24 cellular contexts compared by ENCODE assay signal in the genomic region with DNA sequence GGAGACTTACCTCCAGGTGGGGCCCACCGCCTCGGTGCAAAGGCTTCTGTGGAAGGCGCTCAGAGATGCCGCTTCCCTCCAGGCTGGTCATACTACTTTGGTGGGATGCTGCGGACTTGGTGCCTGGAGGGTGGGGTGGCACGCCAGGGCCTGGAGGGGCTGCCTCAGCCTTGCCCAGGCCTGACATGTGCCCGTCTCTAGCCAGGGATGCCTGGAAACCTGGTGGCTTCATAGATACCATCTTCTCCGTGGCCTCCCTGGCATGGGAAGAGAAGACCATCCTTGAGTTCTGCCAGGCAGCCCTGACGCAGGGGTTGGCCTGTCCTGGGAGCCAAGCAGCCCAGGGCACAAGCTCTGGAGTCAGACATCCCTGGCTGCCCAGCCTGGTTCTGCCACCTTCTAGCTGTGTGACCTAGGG. TPM values are rescaled to one million over a fixed set of nuclear protein-coding genes. Genes with fewer than 3 reads are reported as not detected.
DNase-seq lines count a peak whose midpoint lies in the region; ATAC-seq, FAIRE-seq and TF ChIP-seq lines count a peak whose summit lies in the region.
"Had no signal": no experiment of that assay in that cellular context is flagged by ENCODE, and none has a peak within 500 bp of the region (broad histone marks: within the 10 kb centered on the region; RNA-seq: fewer than 3 reads in every experiment).

No MANE protein-coding gene starts in this region.

- H4K8ac ChIP-seq in neuronal stem cell (ENCODE audit: low read depth, low read length), result peak overlapping the region; percentile 49

- no peaks in the 10 kb centered on the region for H3K9me3 Mint-ChIP-seq in activated CD4-positive, alpha-beta T cell treated with anti-CD3 and anti-CD28 coated beads, Interleukin-2, amount 10 ng/mL, durations not matched to agents 24 days and 14 days
- H3K9me3 Mint-ChIP-seq: type B pancreatic cell had no signal

- ATAC-seq in K562 (no peak), GM21786 (IDR thresholded peaks at IDR 0.05; ENCODE audit: unreplicated experiment) (no peak), SK-N-SH treated with all-trans-retinoic acid at 6 μM for 48 hours (no peak)
- ATAC-seq: activated CD4-positive, CD25-positive, alpha-beta regulatory T cell treated with anti-CD3 and anti-CD28 coated beads, Interleukin-2, amount 50 U/mL, for 24 hours; activated CD8-positive, alpha-beta memory T cell treated with anti-CD3 and anti-CD28 coated beads, Interleukin-2, amount 10 ng/mL, durations not matched to agents 7 days and 5 days; foreskin keratinocyte had no signal

- no peaks in the 10 kb centered on the region for H3K27me3 ChIP-seq in K562 (ENCODE audit: control insufficient read depth in 2 of 2, insufficient read depth in 2 of 2, low read length in 2 of 2)
- H3K27me3 ChIP-seq in neuronal stem cell (ENCODE audit: control insufficient read depth in 3 of 3, insufficient read depth in 3 of 3, low read depth in 1 of 3, low read length in 3 of 3), result no peaks in the 10 kb centered on the region
- H3K27me3 ChIP-seq: foreskin keratinocyte, stomach had no signal

- H2BK5ac ChIP-seq in neuronal stem cell (ENCODE audit: low read length), result no peak overlapping the region

- H3K9me3 ChIP-seq in HEK293 (ENCODE audit: control insufficient read depth, insufficient read depth, low read depth, low read length) (no peaks in the 10 kb centered on the region), K562 (replicated peaks; ENCODE audit: control insufficient read depth, insufficient read depth, low read depth, low read length) (no peaks in the 10 kb centered on the region), neuronal stem cell (replicated peaks in 1 of 2; ENCODE audit: control insufficient read depth in 2 of 2, insufficient read depth in 1 of 2, low read depth in 1 of 2, low read length in 2 of 2) (no peaks in the 10 kb centered on the region)
- H3K9me3 ChIP-seq: stomach had no signal

- H3K4me1 ChIP-seq in HEK293 (ENCODE audit: control insufficient read depth, insufficient read depth, low read length) (no peaks in the 10 kb centered on the region), K562 (replicated peaks in 1 of 2; ENCODE audit: control insufficient read depth in 2 of 2, insufficient read depth in 2 of 2, low read length in 2 of 2) (no peaks in the 10 kb centered on the region), neuronal stem cell (ENCODE audit: control insufficient read depth in 2 of 2, insufficient read depth in 1 of 2, low read depth in 1 of 2, low read length in 2 of 2) (no peaks in the 10 kb centered on the region)
- H3K4me1 ChIP-seq: foreskin keratinocyte, stomach had no signal

- H3K18ac ChIP-seq in neuronal stem cell (ENCODE audit: low read length), result no peak overlapping the region

- H3K27ac Mint-ChIP-seq in activated CD4-positive, alpha-beta T cell treated with anti-CD3 and anti-CD28 coated beads, Interleukin-2, amount 10 ng/mL, durations not matched to agents 24 days and 14 days, result peak overlapping the region; percentile 45
- H3K27ac Mint-ChIP-seq: type B pancreatic cell had no signal

- no peak overlapping the region for H2BK12ac ChIP-seq in neuronal stem cell (ENCODE audit: low read length)

- H3K4me2 ChIP-seq in K562 (ENCODE audit: insufficient read depth, low read length) (no peak overlapping the region), neuronal stem cell (ENCODE audit: insufficient read depth, low read length, poor library complexity, severe bottlenecking) (no peak overlapping the region)

- H3K27me3 Mint-ChIP-seq in activated CD4-positive, alpha-beta T cell treated with anti-CD3 and anti-CD28 coated beads, Interleukin-2, amount 10 ng/mL, durations not matched to agents 24 days and 14 days, result no peaks in the 10 kb centered on the region
- H3K27me3 Mint-ChIP-seq: activated CD8-positive, alpha-beta memory T cell treated with anti-CD3 and anti-CD28 coated beads, Interleukin-2, amount 10 ng/mL, durations not matched to agents 7 days and 5 days; type B pancreatic cell had no signal

- H3K36me3 ChIP-seq in HEK293 (ENCODE audit: control insufficient read depth in 2 of 2, insufficient read depth in 1 of 2, low read length in 2 of 2) (peaks cover 0 to 14% of the 10 kb centered on the region in 2 experiments; a peak in 1 of 3 replicates), K562 (ENCODE audit: control insufficient read depth, insufficient read depth, low read length) (peaks cover 16% of the 10 kb centered on the region; the same call in 2 of the 3 replicates), neuronal stem cell (replicated peaks in 1 of 2; ENCODE audit: control insufficient read depth in 2 of 2, insufficient read depth in 2 of 2, low read length in 2 of 2) (peaks cover 24 to 82% of the 10 kb centered on the region in 2 donors)

- no peak overlapping the region for H3K9ac ChIP-seq in K562 (ENCODE audit: insufficient read depth in 1 of 2, low read depth in 2 of 2, low read length in 2 of 2)
- peak overlapping the region; percentile 14 for H3K9ac ChIP-seq in neuronal stem cell (ENCODE audit: low read depth, low read length, poor library complexity)

- no peaks in the 10 kb centered on the region for H4K20me1 ChIP-seq in K562 (replicated peaks; ENCODE audit: control insufficient read depth, insufficient read depth, low read length)

- no peaks in the 10 kb centered on the region for H3K79me1 ChIP-seq in neuronal stem cell (ENCODE audit: low read depth, low read length)

- no peaks in the 10 kb centered on the region for H3K9me1 ChIP-seq in K562 (ENCODE audit: control insufficient read depth, insufficient read depth, low read length)

- TF ChIP-seq CTCF in HEK293 (tag by site-specific recombination; IDR thresholded peaks at IDR 0.05) (no peak), K562 (IDR thresholded peaks at IDR 0.05 in 2 of 3, conservative IDR thresholded peaks at IDR 0.05 in 1 of 3; ENCODE audit: insufficient read depth in 2 of 3, low read depth in 1 of 3, low read length in 3 of 3) (no peak)

- H3K4ac ChIP-seq in neuronal stem cell (ENCODE audit: low read length), result no peak overlapping the region

- no peak overlapping the region for H3K27ac ChIP-seq in HEK293 (ENCODE audit: extremely low read depth, low read depth, low read length)
- H3K27ac ChIP-seq in K562 (ENCODE audit: extremely low read depth, low read depth, low read length), result no peak overlapping the region
- no peak overlapping the region for H3K27ac ChIP-seq in neuronal stem cell (replicated peaks; ENCODE audit: low read length)
- H3K27ac ChIP-seq: foreskin keratinocyte, stomach had no signal

- H3K14ac ChIP-seq in neuronal stem cell (ENCODE audit: low read length), result no peak overlapping the region

- DNase-seq in activated CD4-positive, alpha-beta T cell treated with anti-CD3 and anti-CD28 coated beads, Interleukin-2, amount 10 ng/mL, durations not matched to agents 24 days and 14 days, result no peak
- no peak for DNase-seq in activated CD4-positive, alpha-beta T cell treated with anti-CD3 and anti-CD28 coated beads for 48 hours
- DNase-seq in K562 (ENCODE audit: extremely low read depth in 1 of 4, low spot score in 3 of 4) (no peak), neuronal stem cell (ENCODE audit: low spot score) (no peak), iPS-NIHi7 (ENCODE audit: extremely low spot score) (no peak)
- DNase-seq: 8988T; activated CD8-positive, alpha-beta memory T cell treated with anti-CD3 and anti-CD28 coated beads, Interleukin-2, amount 10 ng/mL, durations not matched to agents 7 days and 5 days; effector CD4-positive, alpha-beta T cell; foreskin keratinocyte; NCI-H1105; NCI-H2029; occipital lobe; OCI-M1; retina; stimulated activated CD4-positive, alpha-beta T cell treated with anti-CD3 and anti-CD28 coated beads, Interleukin-4, amount 100 ng/mL, for 24 hours; stomach had no signal

- no peaks in the 10 kb centered on the region for H3K79me2 ChIP-seq in K562 (ENCODE audit: control insufficient read depth, insufficient read depth, low read length)

- no TSS peak for BruUV-seq in K562 (replicated peaks; lab: Mats Ljungman, UMichigan)

- TF ChIP-seq POLR2A in K562 (conservative IDR thresholded peaks at IDR 0.05), result no peak

- POLR2A ChIA-PET in HEK293 (lab: Yijun Ruan, JAX) (no interaction called here), K562 (lab: Yijun Ruan, JAX) (no interaction called here)

- H2AFZ ChIP-seq in K562 (ENCODE audit: low read depth, low read length) (no peak overlapping the region), neuronal stem cell (ENCODE audit: low read length) (no peak overlapping the region)

- H3K4me1 Mint-ChIP-seq in activated CD4-positive, alpha-beta T cell treated with anti-CD3 and anti-CD28 coated beads, Interleukin-2, amount 10 ng/mL, durations not matched to agents 24 days and 14 days, result peaks cover 33% of the 10 kb centered on the region

- in situ Hi-C loops in K562 (cut with MboI), result no loop called here

- no peak overlapping the region for H4K91ac ChIP-seq in neuronal stem cell (ENCODE audit: low read depth, low read length, poor library complexity)

- H3K4me3 Mint-ChIP-seq in activated CD4-positive, alpha-beta T cell treated with anti-CD3 and anti-CD28 coated beads, Interleukin-2, amount 10 ng/mL, durations not matched to agents 24 days and 14 days, result no peak overlapping the region
- H3K4me3 Mint-ChIP-seq: activated CD8-positive, alpha-beta memory T cell treated with anti-CD3 and anti-CD28 coated beads, Interleukin-2, amount 10 ng/mL, durations not matched to agents 7 days and 5 days; type B pancreatic cell had no signal

- no peak overlapping the region for H2BK15ac ChIP-seq in neuronal stem cell (ENCODE audit: low read length)

- peaks cover 66% of the 10 kb centered on the region for H3K36me3 Mint-ChIP-seq in activated CD4-positive, alpha-beta T cell treated with anti-CD3 and anti-CD28 coated beads, Interleukin-2, amount 10 ng/mL, durations not matched to agents 24 days and 14 days (ENCODE audit: low read depth)

- intact Hi-C loops in activated CD4-positive, alpha-beta T cell treated with anti-CD3 and anti-CD28 coated beads, Interleukin-2, amount 10 ng/mL, durations not matched to agents 24 days and 14 days (cut with micrococcal nuclease), result no loop called here
- intact Hi-C loops in K562 (cut with micrococcal nuclease), result no loop called here

- H2BK120ac ChIP-seq in neuronal stem cell (ENCODE audit: low read depth, low read length), result no peak overlapping the region

- H3K23ac ChIP-seq in neuronal stem cell (ENCODE audit: low read depth, low read length, poor library complexity), result no peak overlapping the region

- no peak for FAIRE-seq in K562 (lab: Jason Lieb, UNC)
- FAIRE-seq: H1, islet of Langerhans had no signal

- 73% methylated on average over 9 of the region's 9 CpGs for WGBS in K562 (ENCODE audit: insufficient coverage, low coverage, missing lambda C conversion rate)
- no CpG with 5 or more reads among the region's 9 CpGs for WGBS in neuronal stem cell (ENCODE audit: extremely low coverage in 2 of 2, insufficient read length in 2 of 2, insufficient replicate concordance in 1 of 2), 2 donors

- no peak for TF ChIP-seq EP300 in K562 (IDR thresholded peaks at IDR 0.05; ENCODE audit: low read length)

- no peak for TF ChIP-seq RAD21 in K562 (CRISPR knock-in tag; conservative IDR thresholded peaks at IDR 0.05 in 1 of 2, IDR thresholded peaks at IDR 0.05 in 1 of 2)

- no peak overlapping the region for H3K4me3 ChIP-seq in HEK293 (ENCODE audit: low read depth, low read length)
- no peak overlapping the region for H3K4me3 ChIP-seq in K562
- no peak overlapping the region for H3K4me3 ChIP-seq in neuronal stem cell (ENCODE audit: low read length in 2 of 2)
- H3K4me3 ChIP-seq: stomach had no signal

- no peak overlapping the region for H2AK5ac ChIP-seq in neuronal stem cell (ENCODE audit: low read depth, low read length)

- CTCF ChIA-PET in HEK293 (lab: Yijun Ruan, JAX) (no interaction called here), K562 (lab: Yijun Ruan, JAX; ENCODE audit: low intra/inter-chr PET ratio) (no interaction called here)

RNA-seq across cellular contexts. Expression of gene ORM2, which starts 28.3 kb away (rescaled TPM):
- not detected in 2 replicates for total RNA-seq in activated CD4-positive, alpha-beta T cell treated with anti-CD3 and anti-CD28 coated beads, Interleukin-2, amount 10 ng/mL, durations not matched to agents 24 days and 14 days
- not detected in 2 replicates for total RNA-seq in K562 (2011; cell fraction: chromatin; rRNA removed; ENCODE audit: low replicate concordance)
- not detected in 2 replicates for total RNA-seq in K562 (2011; cell fraction: nucleolus; rRNA removed)
- not detected in 2 replicates for total RNA-seq in K562 (2011; cell fraction: nucleoplasm; rRNA removed)
- total RNA-seq in K562 (2014; rRNA removed), result not detected in 2 replicates
- not detected in 2 replicates for total RNA-seq in K562 (2014; rRNA removed; fragmentation: Illumina TruSeq; extraction: Trizol)
- not detected in 2 replicates for total RNA-seq in K562 (2015; rRNA removed; fragmentation: Illumina TruSeq; extraction: Trizol)
- total RNA-seq in K562 (2021), result 0.98 and 1.5 TPM in 2 replicates
- not detected in 2 replicates for polyA plus RNA-seq in K562 (2011; rRNA removed)
- not detected in 2 replicates for polyA plus RNA-seq in K562 (2011; cell fraction: cytosol; rRNA removed)
- polyA plus RNA-seq in K562 (2011; cell fraction: nucleus; rRNA removed), result not detected in 2 replicates
- not detected in 2 replicates for polyA plus RNA-seq in K562 (2012)
- not detected in 2 replicates for polyA plus RNA-seq in K562 (2014; fragmentation: Illumina TruSeq; extraction: Trizol)
- not detected for polyA plus RNA-seq in K562 (2014; fragmentation: Nextera tagmentation; extraction: Ambion mirVana)
- polyA plus RNA-seq in K562 (2014; rRNA removed), result not detected in 2 replicates
- not detected in 2 replicates for polyA minus RNA-seq in K562 (2011; rRNA and poly(A)+ RNA removed)
- 2.5 TPM in 1 of 2 replicates, not detected in the other for polyA minus RNA-seq in K562 (2011; cell fraction: cytosol; rRNA and poly(A)+ RNA removed)
- not detected in 2 replicates for polyA minus RNA-seq in K562 (2011; cell fraction: nucleus; rRNA and poly(A)+ RNA removed)
- polyA plus RNA-seq in neuronal stem cell (2013, experiment 1 of 2), result 0.14 TPM
- 0.08 TPM for polyA plus RNA-seq in neuronal stem cell (2013, experiment 2 of 2)
- total RNA-seq: activated CD8-positive, alpha-beta memory T cell treated with anti-CD3 and anti-CD28 coated beads, Interleukin-2, amount 10 ng/mL, durations not matched to agents 7 days and 5 days; cerebellum; foreskin keratinocyte; H1; occipital lobe had no signal
- polyA plus RNA-seq: foreskin keratinocyte had no signal

RNA-seq across cellular contexts. Expression of gene AKNA, which starts 29.9 kb away (rescaled TPM):
- 149 and 150 TPM in 2 replicates for total RNA-seq in activated CD4-positive, alpha-beta T cell treated with anti-CD3 and anti-CD28 coated beads, Interleukin-2, amount 10 ng/mL, durations not matched to agents 24 days and 14 days
- total RNA-seq in K562 (2011; cell fraction: chromatin; rRNA removed; ENCODE audit: low replicate concordance), result 30.2 and 45.5 TPM in 2 replicates
- 25.4 and 26.7 TPM in 2 replicates for total RNA-seq in K562 (2011; cell fraction: nucleolus; rRNA removed)
- 26.6 and 27.0 TPM in 2 replicates for total RNA-seq in K562 (2011; cell fraction: nucleoplasm; rRNA removed)
- total RNA-seq in K562 (2014; rRNA removed), result 5.3 and 8.1 TPM in 2 replicates
- 3.7 and 3.9 TPM in 2 replicates for total RNA-seq in K562 (2014; rRNA removed; fragmentation: Illumina TruSeq; extraction: Trizol)
- 2.6 and 2.7 TPM in 2 replicates for total RNA-seq in K562 (2015; rRNA removed; fragmentation: Illumina TruSeq; extraction: Trizol)
- 16.9 and 20.5 TPM in 2 replicates for total RNA-seq in K562 (2021)
- 1.4 and 3.4 TPM in 2 replicates for polyA plus RNA-seq in K562 (2011; rRNA removed)
- 2.0 and 2.3 TPM in 2 replicates for polyA plus RNA-seq in K562 (2011; cell fraction: cytosol; rRNA removed)
- 8.0 and 8.2 TPM in 2 replicates for polyA plus RNA-seq in K562 (2011; cell fraction: nucleus; rRNA removed)
- polyA plus RNA-seq in K562 (2012), result 5.2 and 92.5 TPM in 2 replicates
- polyA plus RNA-seq in K562 (2014; fragmentation: Illumina TruSeq; extraction: Trizol), result 11.1 and 14.0 TPM in 2 replicates
- under 1 TPM; 0.29 to 0.37 TPM for polyA plus RNA-seq in K562 (2014; fragmentation: Nextera tagmentation; extraction: Ambion mirVana)
- polyA plus RNA-seq in K562 (2014; rRNA removed), result 6.5 and 6.7 TPM in 2 replicates
- polyA minus RNA-seq in K562 (2011; rRNA and poly(A)+ RNA removed), result 3.1 and 3.8 TPM in 2 replicates
- 1.9 and 4.6 TPM in 2 replicates for polyA minus RNA-seq in K562 (2011; cell fraction: cytosol; rRNA and poly(A)+ RNA removed)
- polyA minus RNA-seq in K562 (2011; cell fraction: nucleus; rRNA and poly(A)+ RNA removed), result 6.1 and 8.6 TPM in 2 replicates
- 13.9 TPM for polyA plus RNA-seq in neuronal stem cell (2013, experiment 1 of 2)
- 13.8 TPM for polyA plus RNA-seq in neuronal stem cell (2013, experiment 2 of 2)

RNA-seq across cellular contexts. Expression of gene ORM1, which starts 35.0 kb away (rescaled TPM):
- total RNA-seq in activated CD4-positive, alpha-beta T cell treated with anti-CD3 and anti-CD28 coated beads, Interleukin-2, amount 10 ng/mL, durations not matched to agents 24 days and 14 days, result not detected in 2 replicates
- total RNA-seq in K562 (2011; cell fraction: chromatin; rRNA removed; ENCODE audit: low replicate concordance), result not detected in 2 replicates
- total RNA-seq in K562 (2011; cell fraction: nucleolus; rRNA removed), result not detected in 2 replicates
- not detected in 2 replicates for total RNA-seq in K562 (2011; cell fraction: nucleoplasm; rRNA removed)
- total RNA-seq in K562 (2014; rRNA removed) (not detected in 2 replicates), K562 (2014; rRNA removed; fragmentation: Illumina TruSeq; extraction: Trizol) (not detected in 2 replicates), K562 (2015; rRNA removed; fragmentation: Illumina TruSeq; extraction: Trizol) (not detected in 2 replicates), K562 (2021) (2.9 and 3.4 TPM in 2 replicates)
- polyA plus RNA-seq in K562 (2011; rRNA removed) (not detected in 2 replicates), K562 (2014; fragmentation: Illumina TruSeq; extraction: Trizol) (not detected in 2 replicates), K562 (2014; fragmentation: Nextera tagmentation; extraction: Ambion mirVana) (not detected), K562 (2014; rRNA removed) (not detected in 2 replicates)
- not detected in 2 replicates for polyA plus RNA-seq in K562 (2011; cell fraction: cytosol; rRNA removed)
- polyA plus RNA-seq in K562 (2011; cell fraction: nucleus; rRNA removed), result not detected in 2 replicates
- polyA plus RNA-seq in K562 (2012), result not detected in 2 replicates
- not detected in 2 replicates for polyA minus RNA-seq in K562 (2011; rRNA and poly(A)+ RNA removed)
- polyA minus RNA-seq in K562 (2011; cell fraction: cytosol; rRNA and poly(A)+ RNA removed), result not detected in 2 replicates
- polyA minus RNA-seq in K562 (2011; cell fraction: nucleus; rRNA and poly(A)+ RNA removed), result not detected in 2 replicates
- polyA plus RNA-seq in neuronal stem cell (2013, experiment 1 of 2), result not detected
- polyA plus RNA-seq in neuronal stem cell (2013, experiment 2 of 2), result not detected
- total RNA-seq: activated CD8-positive, alpha-beta memory T cell treated with anti-CD3 and anti-CD28 coated beads, Interleukin-2, amount 10 ng/mL, durations not matched to agents 7 days and 5 days; cerebellum; foreskin keratinocyte; H1; occipital lobe had no signal
- polyA plus RNA-seq: foreskin keratinocyte had no signal
